1 cellular context compared by ENCODE assay signal in genomic region chr7:92279429-92280031, GRCh38.
TF ChIP-seq lines count a peak whose summit lies in the region.

No MANE protein-coding gene starts in this region.

TF ChIP-seq in GM23338, 12 proteins besides CTCF, POLR2A, EP300 and RAD21 (continued from another document):
- no peak for TF ChIP-seq REST (IDR thresholded peaks at IDR 0.05; ENCODE audit: unreplicated experiment)
- no peak for TF ChIP-seq ZNF114 (CRISPR knock-in tag; IDR thresholded peaks at IDR 0.05)
- no peak for TF ChIP-seq EZH2phosphoT487 (IDR thresholded peaks at IDR 0.05; ENCODE audit: unreplicated experiment)
- no peak for TF ChIP-seq NANOG (IDR thresholded peaks at IDR 0.05; ENCODE audit: borderline replicate concordance)
- TF ChIP-seq ZNF462 (CRISPR knock-in tag; IDR thresholded peaks at IDR 0.05) = no peak
- TF ChIP-seq ETS1 (IDR thresholded peaks at IDR 0.05) = no peak
- no peak for TF ChIP-seq EZH2 (IDR thresholded peaks at IDR 0.05; ENCODE audit: low read depth, unreplicated experiment)
- no peak for TF ChIP-seq CREB1 (CRISPR knock-in tag; IDR thresholded peaks at IDR 0.05; ENCODE audit: low read depth)
- no peak for TF ChIP-seq JUNB (IDR thresholded peaks at IDR 0.05; ENCODE audit: unreplicated experiment)
- no peak for TF ChIP-seq POLR2AphosphoS5 (IDR thresholded peaks at IDR 0.05; ENCODE audit: low read depth)
